In the genomic region with DNA sequence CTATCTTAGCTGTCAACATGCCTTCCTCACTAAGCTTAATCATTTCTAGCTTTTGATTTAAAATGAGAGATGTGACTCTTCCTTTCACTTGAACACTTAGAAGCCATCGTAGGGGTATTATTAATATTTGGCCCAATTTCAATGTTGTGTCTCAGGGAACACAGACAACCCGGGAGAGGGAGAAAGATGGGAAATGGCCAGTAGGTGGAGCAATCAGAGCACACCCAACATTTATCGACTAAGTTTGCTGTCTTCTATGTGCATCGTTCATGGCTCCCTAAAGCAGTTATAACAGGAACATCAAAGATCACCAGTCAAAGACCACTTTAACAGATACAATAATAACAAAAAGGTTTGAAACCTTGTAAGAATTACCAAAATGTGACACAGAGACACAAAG, we compare ENCODE assay signal across 1 cellular context.
TF ChIP-seq lines count a peak whose summit lies in the region.

No MANE protein-coding gene starts in this region.

TF ChIP-seq in SK-N-SH treated with all-trans-retinoic acid at 6 μM for 48 hours, 23 proteins besides CTCF, POLR2A, EP300 and RAD21 (continued from another document):
- TF ChIP-seq, protein P1, sequence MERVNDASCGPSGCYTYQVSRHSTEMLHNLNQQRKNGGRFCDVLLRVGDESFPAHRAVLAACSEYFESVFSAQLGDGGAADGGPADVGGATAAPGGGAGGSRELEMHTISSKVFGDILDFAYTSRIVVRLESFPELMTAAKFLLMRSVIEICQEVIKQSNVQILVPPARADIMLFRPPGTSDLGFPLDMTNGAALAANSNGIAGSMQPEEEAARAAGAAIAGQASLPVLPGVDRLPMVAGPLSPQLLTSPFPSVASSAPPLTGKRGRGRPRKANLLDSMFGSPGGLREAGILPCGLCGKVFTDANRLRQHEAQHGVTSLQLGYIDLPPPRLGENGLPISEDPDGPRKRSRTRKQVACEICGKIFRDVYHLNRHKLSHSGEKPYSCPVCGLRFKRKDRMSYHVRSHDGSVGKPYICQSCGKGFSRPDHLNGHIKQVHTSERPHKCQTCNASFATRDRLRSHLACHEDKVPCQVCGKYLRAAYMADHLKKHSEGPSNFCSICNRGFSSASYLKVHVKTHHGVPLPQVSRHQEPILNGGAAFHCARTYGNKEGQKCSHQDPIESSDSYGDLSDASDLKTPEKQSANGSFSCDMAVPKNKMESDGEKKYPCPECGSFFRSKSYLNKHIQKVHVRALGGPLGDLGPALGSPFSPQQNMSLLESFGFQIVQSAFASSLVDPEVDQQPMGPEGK (CRISPR knock-in tag; IDR thresholded peaks at IDR 0.05; ENCODE audit: borderline replicate concordance), result no peak
- TF ChIP-seq ARNTL (CRISPR knock-in tag; IDR thresholded peaks at IDR 0.05; ENCODE audit: borderline replicate concordance, low read depth), result no peak
- no peak for TF ChIP-seq ZNF8 (CRISPR knock-in tag; IDR thresholded peaks at IDR 0.05)
- TF ChIP-seq OSR1 (CRISPR knock-in tag; IDR thresholded peaks at IDR 0.05), result no peak
- TF ChIP-seq RARB (CRISPR knock-in tag; IDR thresholded peaks at IDR 0.05), result no peak
- no peak for TF ChIP-seq TOX (CRISPR knock-in tag; IDR thresholded peaks at IDR 0.05; ENCODE audit: borderline replicate concordance)
